8 cellular contexts compared by ENCODE assay signal in genomic region chr11:102341844-102342318, GRCh38. TPM values are rescaled to one million over a fixed set of nuclear protein-coding genes. Genes with fewer than 3 reads are reported as not detected.
DNase-seq lines count a peak whose midpoint lies in the region; ATAC-seq and TF ChIP-seq lines count a peak whose summit lies in the region.

No MANE protein-coding gene starts in this region.

- peak; percentile 78 for TF ChIP-seq CTCF in RWPE1 (conservative IDR thresholded peaks at IDR 0.05; ENCODE audit: low read depth)
- TF ChIP-seq CTCF in foreskin fibroblast (IDR thresholded peaks at IDR 0.05; ENCODE audit: low read depth, low read length), result peak; percentile 65
- no peak for TF ChIP-seq CTCF in omental fat pad (IDR thresholded peaks at IDR 0.05)

- intact Hi-C loops in aorta (cut with DNase I), result loop anchor here (5.0 to 10.0 kb wide), 4 partner anchors 50 to 270 kb away; no protein-coding TSS in a partner anchor

- no peaks in the 10 kb centered on the region for H3K27me3 ChIP-seq in aorta (ENCODE audit: control insufficient read depth in 1 of 2, insufficient read depth in 2 of 2, low read length in 1 of 2)

- H3K4me1 ChIP-seq in aorta (ENCODE audit: control insufficient read depth in 1 of 2, insufficient read depth in 2 of 2, low read length in 2 of 2), result peaks cover 0 to 2% of the 10 kb centered on the region in 2 donors

- H3K27ac ChIP-seq in RWPE1 (no peak overlapping the region), aorta (ENCODE audit: low read depth in 1 of 2, low read length in 2 of 2) (no peak overlapping the region)

- POLR2A ChIA-PET in RWPE1 (lab: Yijun Ruan, JAX; ENCODE audit: low non-redundant PET), result no interaction called here

- DNase-seq in DMS79 treated with DMSO at 0.1 percent for 48 hours (lab: John Stamatoyannopoulos, UW) (peak; percentile 57), LoVo (ENCODE audit: low spot score) (peak; percentile 74), RWPE1 (ENCODE audit: low spot score) (peak; percentile 64), foreskin fibroblast (peak; percentile 77 to 92), omental fat pad (ENCODE audit: low spot score) (peak; percentile 75), aorta (peak; percentile 63 to 72)
- DNase-seq in activated effector memory CD4-positive, alpha-beta T cell treated with Interleukin-2 at 50 U/mL for 16 hours, result peak; percentile 49

- H3K4me3 ChIP-seq in foreskin fibroblast (ENCODE audit: low read depth in 1 of 2, low read length in 2 of 2), result no peak overlapping the region
- no peak overlapping the region for H3K4me3 ChIP-seq in aorta (ENCODE audit: low read length in 2 of 2)

- ATAC-seq in GM21723 (IDR thresholded peaks at IDR 0.05; ENCODE audit: unreplicated experiment) (peak; percentile 51), omental fat pad (ENCODE audit: low FRiP score) (peak; percentile 66), aorta (ENCODE audit: low FRiP score) (peak; percentile 75)

- 18 to 32% methylated on average over 1 of the region's 1 CpG for WGBS in aorta, 2 donors

- no peaks in the 10 kb centered on the region for H3K9me3 ChIP-seq in aorta (ENCODE audit: control insufficient read depth, low read length)

- no peaks in the 10 kb centered on the region for H3K36me3 ChIP-seq in aorta (ENCODE audit: control insufficient read depth in 1 of 2, insufficient read depth in 2 of 2, low read length in 1 of 2)

- CTCF ChIA-PET in RWPE1 (lab: Yijun Ruan, JAX), result interaction anchor here (0.5 to 1.8 kb wide), 23 partner anchors 8 to 491 kb away, joined by 3 to 15 read pairs (median 4); no protein-coding TSS in a partner anchor

RNA-seq across cellular contexts. Expression of gene BIRC2, which starts 5.1 kb away (rescaled TPM):
- total RNA-seq in omental fat pad (10 to 100 TPM; 39.4 to 56.0 (median 53.4) TPM), aorta (10 to 100 TPM; 41.1 to 51.2 TPM)
- polyA plus RNA-seq in aorta, result 10 to 100 TPM; 18.4 to 22.5 TPM

RNA-seq across cellular contexts. Expression of gene BIRC3, which starts 24.6 kb away (rescaled TPM):
- total RNA-seq in omental fat pad (10 to 100 TPM in 1 of 4 donors, 1 to 10 TPM in 3; 3.4 to 30.2 (median 9.1) TPM), aorta (10 to 100 TPM; 13.7 to 19.3 TPM)
- polyA plus RNA-seq in aorta, result 10 to 100 TPM in 1 of 2 donors, 1 to 10 TPM in 1; 2.6 to 10.1 TPM

Comparison
In these comparisons a context has a peak if more than half of its experiments do, and no peak if none do; other contexts are left out.
1. CTCF ChIP-seq: peak in RWPE1 (single experiment) and foreskin fibroblast (single experiment); none in omental fat pad (0 of 3).
2. Peak in every context shown above with its lines, with median percentiles within 50 percentile points of each other: DNase-seq and ATAC-seq.